In genomic region chr4:11355224-11355623, GRCh38 we compare ENCODE assay signal across 18 cellular contexts.
DNase-seq lines count a peak whose midpoint lies in the region; TF ChIP-seq lines count a peak whose summit lies in the region.
"Had no signal": no experiment of that assay in that cellular context is flagged by ENCODE, and none has a peak within 500 bp of the region (broad histone marks: within the 10 kb centered on the region; RNA-seq: fewer than 3 reads in every experiment).

No MANE protein-coding gene starts in this region.

- peaks cover 5% of the 10 kb centered on the region for H3K9me3 ChIP-seq in endodermal cell (ENCODE audit: control insufficient read depth, low read length)
- H3K9me3 ChIP-seq in iPS DF 6.9 (ENCODE audit: control insufficient read depth, insufficient read depth, low read length) = no peaks in the 10 kb centered on the region; the same call in 1 of the 2 replicates

- peaks cover 5% of the 10 kb centered on the region for H3K4me1 Mint-ChIP-seq in endodermal cell
- H3K4me1 Mint-ChIP-seq: B cell; CD4-positive, CD25-positive, alpha-beta regulatory T cell; CD8-positive, alpha-beta memory T cell had no signal

- H3K4me3 ChIP-seq in endodermal cell (ENCODE audit: low read length) = peak overlapping the region; percentile 49
- no peak overlapping the region for H3K4me3 ChIP-seq in iPS DF 6.9 (ENCODE audit: low read length)
- H3K4me3 ChIP-seq: BLaER1 treated with 17β-estradiol and CSF1 and Interleukin-3, amounts not matched to agents 10 nM and 100 nM; GM23248 had no signal

- 78 to 91% methylated on average over 2 to 8 of the region's 8 CpGs for WGBS in endodermal cell (ENCODE audit: insufficient coverage in 1 of 2, insufficient read length in 1 of 2), 2 experiments
- no CpG with 5 or more reads among the region's 8 CpGs for WGBS in iPS DF 6.9 (ENCODE audit: insufficient coverage, insufficient read length)

- H3K36me3 ChIP-seq in endodermal cell (ENCODE audit: control insufficient read depth, insufficient read depth, low read length) = no peaks in the 10 kb centered on the region
- no peaks in the 10 kb centered on the region for H3K36me3 ChIP-seq in iPS DF 6.9 (ENCODE audit: control insufficient read depth, insufficient read depth, low read length)
- H3K36me3 ChIP-seq: BLaER1 treated with 17β-estradiol and CSF1 and Interleukin-3, amounts not matched to agents 10 nM and 100 nM had no signal

- H3K9me3 Mint-ChIP-seq in endodermal cell = peaks cover 5% of the 10 kb centered on the region

- TF ChIP-seq CTCF in endodermal cell (conservative IDR thresholded peaks at IDR 0.05) = no peak

- H3K27me3 Mint-ChIP-seq in endodermal cell (ENCODE audit: insufficient read depth) = no peaks in the 10 kb centered on the region
- H3K27me3 Mint-ChIP-seq: CD4-positive, CD25-positive, alpha-beta regulatory T cell; CD8-positive, alpha-beta memory T cell had no signal

- H3K4me1 ChIP-seq in endodermal cell (ENCODE audit: control insufficient read depth, insufficient read depth, low read length) = no peaks in the 10 kb centered on the region
- H3K4me1 ChIP-seq in iPS DF 6.9 (ENCODE audit: control insufficient read depth, insufficient read depth, low read length) = no peaks in the 10 kb centered on the region
- H3K4me1 ChIP-seq: BLaER1 treated with 17β-estradiol and CSF1 and Interleukin-3, amounts not matched to agents 10 nM and 100 nM had no signal

- H3K27me3 ChIP-seq in endodermal cell (ENCODE audit: control insufficient read depth, insufficient read depth, low read length, poor library complexity, severe bottlenecking) (no peaks in the 10 kb centered on the region), iPS DF 6.9 (ENCODE audit: control insufficient read depth, insufficient read depth, low read length) (no peaks in the 10 kb centered on the region)
- H3K27me3 ChIP-seq: BLaER1 treated with 17β-estradiol and CSF1 and Interleukin-3, amounts not matched to agents 10 nM and 100 nM had no signal

- H3K36me3 Mint-ChIP-seq in endodermal cell (ENCODE audit: low read depth) = peaks cover 8% of the 10 kb centered on the region
- H3K36me3 Mint-ChIP-seq: CD4-positive, CD25-positive, alpha-beta regulatory T cell; CD8-positive, alpha-beta memory T cell had no signal

- DNase-seq in HT1080 (ENCODE audit: low read depth) (peak; percentile 3), endodermal cell (peak; percentile 54), iPS DF 6.9 (ENCODE audit: low read depth, low spot score) (peak; percentile 7), C1 segment of cervical spinal cord (lab: John Stamatoyannopoulos, UW) (no peak), GM19238 (ENCODE audit: insufficient read length, low spot score) (no peak)
- DNase-seq in activated CD4-positive, CD25-positive, alpha-beta regulatory T cell (lab: John Stamatoyannopoulos, UW) = no peak
- DNase-seq in activated CD4-positive, alpha-beta T cell treated with anti-CD3 and anti-CD28 coated beads, Interleukin-2, amount 50 U/mL, for 1 hour = no peak
- DNase-seq: CD4-positive, CD25-positive, alpha-beta regulatory T cell; CD8-positive, alpha-beta memory T cell; COR-L47; DMS 273 treated with DMSO at 0.1 percent for 48 hours; DMS53; DND-41; EL; GM23248; H9 had no signal

- no peak overlapping the region for H3K27ac Mint-ChIP-seq in endodermal cell
- H3K27ac Mint-ChIP-seq: B cell; CD4-positive, CD25-positive, alpha-beta regulatory T cell; CD8-positive, alpha-beta memory T cell; H9 had no signal

- H3K9ac ChIP-seq in endodermal cell (ENCODE audit: extremely low read depth, low read length, poor library complexity, severe bottlenecking) = no peak overlapping the region
- H3K9ac ChIP-seq: BLaER1 treated with 17β-estradiol and CSF1 and Interleukin-3, amounts not matched to agents 10 nM and 100 nM; GM23248 had no signal

- no peak overlapping the region for H3K27ac ChIP-seq in endodermal cell (ENCODE audit: low read depth, low read length)
- no peak overlapping the region for H3K27ac ChIP-seq in iPS DF 6.9 (ENCODE audit: low read length)
- H3K27ac ChIP-seq: BLaER1 treated with 17β-estradiol and CSF1 and Interleukin-3, amounts not matched to agents 10 nM and 100 nM; GM23248 had no signal

- H3K4me3 Mint-ChIP-seq in endodermal cell = no peak overlapping the region
- H3K4me3 Mint-ChIP-seq: B cell; CD4-positive, CD25-positive, alpha-beta regulatory T cell; CD8-positive, alpha-beta memory T cell; H9 had no signal

Comparison
In these comparisons a context has a peak if more than half of its experiments do, and no peak if none do; other contexts are left out.
1. DNase-seq: peak in HT1080 (single experiment), endodermal cell (single experiment) and iPS DF 6.9 (single experiment); none in C1 segment of cervical spinal cord (0 of 14), activated CD4-positive, CD25-positive, alpha-beta regulatory T cell (0 of 4), GM19238 (single experiment) and activated CD4-positive, alpha-beta T cell treated with anti-CD3 and anti-CD28 coated beads, Interleukin-2, amount 50 U/mL, for 1 hour (single experiment).